ENCODE assay signal across 1 cellular context in the genomic region with DNA sequence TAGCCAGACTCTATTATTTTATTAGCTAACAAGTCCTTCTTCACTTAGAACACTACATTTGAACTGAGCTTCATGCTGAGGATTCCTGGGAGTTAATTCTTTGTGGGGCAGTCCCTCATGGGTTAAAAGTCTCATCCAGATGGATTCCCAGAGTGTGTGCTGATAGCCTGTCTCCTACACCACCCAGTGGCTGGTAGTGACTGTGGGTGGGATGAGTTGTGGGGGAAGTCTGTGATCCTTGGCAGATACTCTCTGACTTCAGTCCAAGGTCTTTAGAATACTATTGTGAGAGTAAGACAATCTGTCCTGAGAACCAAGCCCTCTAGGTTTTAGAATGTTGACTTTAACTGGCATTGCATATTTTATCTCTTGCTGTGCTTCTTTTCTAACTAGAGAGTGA.
TF ChIP-seq lines count a peak whose summit lies in the region.

No MANE protein-coding gene starts in this region.

TF ChIP-seq in SK-N-SH, 30 proteins besides CTCF, POLR2A, EP300 and RAD21 (continued from another document):
- TF ChIP-seq, protein P1, sequence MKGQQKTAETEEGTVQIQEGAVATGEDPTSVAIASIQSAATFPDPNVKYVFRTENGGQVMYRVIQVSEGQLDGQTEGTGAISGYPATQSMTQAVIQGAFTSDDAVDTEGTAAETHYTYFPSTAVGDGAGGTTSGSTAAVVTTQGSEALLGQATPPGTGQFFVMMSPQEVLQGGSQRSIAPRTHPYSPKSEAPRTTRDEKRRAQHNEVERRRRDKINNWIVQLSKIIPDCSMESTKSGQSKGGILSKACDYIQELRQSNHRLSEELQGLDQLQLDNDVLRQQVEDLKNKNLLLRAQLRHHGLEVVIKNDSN (IDR thresholded peaks at IDR 0.05; ENCODE audit: borderline replicate concordance, low read depth) = no peak
- TF ChIP-seq, protein P2, sequence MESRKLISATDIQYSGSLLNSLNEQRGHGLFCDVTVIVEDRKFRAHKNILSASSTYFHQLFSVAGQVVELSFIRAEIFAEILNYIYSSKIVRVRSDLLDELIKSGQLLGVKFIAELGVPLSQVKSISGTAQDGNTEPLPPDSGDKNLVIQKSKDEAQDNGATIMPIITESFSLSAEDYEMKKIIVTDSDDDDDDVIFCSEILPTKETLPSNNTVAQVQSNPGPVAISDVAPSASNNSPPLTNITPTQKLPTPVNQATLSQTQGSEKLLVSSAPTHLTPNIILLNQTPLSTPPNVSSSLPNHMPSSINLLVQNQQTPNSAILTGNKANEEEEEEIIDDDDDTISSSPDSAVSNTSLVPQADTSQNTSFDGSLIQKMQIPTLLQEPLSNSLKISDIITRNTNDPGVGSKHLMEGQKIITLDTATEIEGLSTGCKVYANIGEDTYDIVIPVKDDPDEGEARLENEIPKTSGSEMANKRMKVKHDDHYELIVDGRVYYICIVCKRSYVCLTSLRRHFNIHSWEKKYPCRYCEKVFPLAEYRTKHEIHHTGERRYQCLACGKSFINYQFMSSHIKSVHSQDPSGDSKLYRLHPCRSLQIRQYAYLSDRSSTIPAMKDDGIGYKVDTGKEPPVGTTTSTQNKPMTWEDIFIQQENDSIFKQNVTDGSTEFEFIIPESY (IDR thresholded peaks at IDR 0.05; ENCODE audit: borderline replicate concordance, low read depth) = no peak
- TF ChIP-seq SMC3 (IDR thresholded peaks at IDR 0.05; ENCODE audit: low read depth, low read length) (peak; percentile 50), TEAD4 (IDR thresholded peaks at IDR 0.05; ENCODE audit: borderline replicate concordance, insufficient read depth) (0 out of 2 replicates have a peak, but pooled peaks have one; percentile 15), NRF1 (IDR thresholded peaks at IDR 0.05; ENCODE audit: low read depth, low read length) (no peak)
